8 cellular contexts compared by ENCODE assay signal in the genomic region with DNA sequence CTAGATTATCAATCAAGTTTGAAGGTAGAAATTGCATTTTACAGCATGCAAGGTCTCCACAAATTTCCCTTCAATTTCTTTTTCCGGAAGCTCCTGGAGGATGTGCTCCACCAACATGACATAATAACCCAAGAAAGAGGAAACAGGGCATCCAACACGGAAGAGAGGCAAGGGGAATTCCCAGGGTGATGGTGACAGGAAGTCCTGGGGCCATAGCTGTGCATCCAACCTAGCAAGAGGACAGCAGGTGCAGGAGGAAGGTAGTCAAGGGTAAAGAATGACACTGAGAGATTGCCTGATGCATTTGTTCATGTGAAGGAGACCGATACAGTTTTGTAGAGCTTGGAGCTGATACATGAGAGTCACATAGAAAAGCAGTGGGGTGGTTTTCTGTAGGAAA.
DNase-seq lines count a peak whose midpoint lies in the region; ATAC-seq, FAIRE-seq and TF ChIP-seq lines count a peak whose summit lies in the region.
"Had no signal": no experiment of that assay in that cellular context is flagged by ENCODE, and none has a peak within 500 bp of the region (broad histone marks: within the 10 kb centered on the region; RNA-seq: fewer than 3 reads in every experiment).

No MANE protein-coding gene starts in this region.

- FAIRE-seq in HepG2 (lab: Jason Lieb, UNC), result no peak

- H3K79me2 ChIP-seq in HepG2 (ENCODE audit: insufficient read depth, low read length), result no peaks in the 10 kb centered on the region

- H3K4me1 ChIP-seq in upper lobe of right lung (no peaks in the 10 kb centered on the region), HepG2 (ENCODE audit: insufficient read depth, low read length) (no peaks in the 10 kb centered on the region)

- H3K9me3 ChIP-seq in upper lobe of right lung, result no peaks in the 10 kb centered on the region
- H3K9me3 ChIP-seq in HepG2 (ENCODE audit: low read length), result no peaks in the 10 kb centered on the region

- no peak for TF ChIP-seq RAD21 in HepG2 (CRISPR knock-in tag; IDR thresholded peaks at IDR 0.05)

- no peak for TF ChIP-seq EP300 in HepG2 (IDR thresholded peaks at IDR 0.05; ENCODE audit: low read depth in 2 of 2, low read length in 2 of 2)
- no peak for TF ChIP-seq EP300 in HepG2 (CRISPR knock-in tag; IDR thresholded peaks at IDR 0.05; ENCODE audit: borderline replicate concordance)

- 1% methylated on average over 3 of the region's 3 CpGs for WGBS in HepG2 (ENCODE audit: low lambda C conversion rate)

- H3K27me3 ChIP-seq in upper lobe of right lung, result no peaks in the 10 kb centered on the region
- H3K27me3 ChIP-seq in HepG2 (ENCODE audit: control insufficient read depth in 1 of 2, insufficient read depth in 2 of 2, low read length in 2 of 2), result 0 out of 5 replicates have a peak, but pooled peaks cover 0 to 1% of the 10 kb centered on the region in 2 experiments

- H3K27ac ChIP-seq in upper lobe of right lung, result no peak overlapping the region
- H3K27ac ChIP-seq in HepG2 (ENCODE audit: extremely low read length, insufficient read depth, low read length), result no peak overlapping the region

- in situ Hi-C loops in HepG2 (cut with HindIII; ENCODE audit: extremely low pct_ligation_motif_present, low pct_unique_long_range_greater_than_20kb), result no loop called here

- no peak overlapping the region for H2AFZ ChIP-seq in HepG2 (ENCODE audit: low read length)

- POLR2A ChIA-PET in HepG2 (lab: Yijun Ruan, JAX), result no interaction called here

- H3K4me3 ChIP-seq in upper lobe of right lung, result no peak overlapping the region
- no peak overlapping the region for H3K4me3 ChIP-seq in HepG2 (replicated peaks in 1 of 3; ENCODE audit: insufficient read depth in 1 of 3, low read depth in 2 of 3, low read length in 3 of 3)

- no peak overlapping the region for H3K4me2 ChIP-seq in HepG2 (ENCODE audit: low read depth, low read length)

- no peaks in the 10 kb centered on the region for H4K20me1 ChIP-seq in HepG2 (ENCODE audit: insufficient read depth, low read length)

- intact Hi-C loops in upper lobe of right lung (cut with DNase I) (no loop called here), HepG2 (cut with micrococcal nuclease; ENCODE audit: unreplicated experiment) (no loop called here)

- BruUV-seq in HepG2 (replicated peaks; lab: Mats Ljungman, UMichigan), result no TSS peak

- TF ChIP-seq POLR2A in HepG2 (IDR thresholded peaks at IDR 0.05; ENCODE audit: insufficient read depth in 1 of 2, low read depth in 2 of 2, low read length in 2 of 2), result no peak

- TF ChIP-seq CTCF in upper lobe of right lung (IDR thresholded peaks at IDR 0.05) (no peak), HepG2 (CRISPR knock-in tag; IDR thresholded peaks at IDR 0.05) (no peak)

- no peak for DNase-seq in upper lobe of right lung
- no peak for DNase-seq in NCI-H1092 (lab: John Stamatoyannopoulos, UW)
- DNase-seq in NCI-H2227 (lab: John Stamatoyannopoulos, UW; ENCODE audit: unreplicated experiment), result no peak
- no peak for DNase-seq in HepG2 (ENCODE audit: low spot score)
- DNase-seq: activated effector memory CD4-positive, alpha-beta T cell treated with Interleukin-2 at 50 U/mL for 16 hours had no signal

- CTCF ChIA-PET in HepG2 (lab: Yijun Ruan, JAX; ENCODE audit: low intra/inter-chr PET ratio, low total read pairs), result no interaction called here

- no peak overlapping the region for H3K9ac ChIP-seq in HepG2 (ENCODE audit: insufficient read depth, low read depth, low read length)

- H3K36me3 ChIP-seq in upper lobe of right lung (no peaks in the 10 kb centered on the region), HepG2 (replicated peaks in 1 of 2; ENCODE audit: control insufficient read depth in 1 of 2, insufficient read depth in 2 of 2, low read length in 2 of 2) (no peaks in the 10 kb centered on the region)

- ATAC-seq in GM18909 (IDR thresholded peaks at IDR 0.05; ENCODE audit: poor library complexity, unreplicated experiment), result peak; percentile 82
- peak; percentile 71 for ATAC-seq in HG02623 (IDR thresholded peaks at IDR 0.05; ENCODE audit: unreplicated experiment)
- ATAC-seq in HG03571 (IDR thresholded peaks at IDR 0.05; ENCODE audit: unreplicated experiment), result peak; percentile 85
- peak; percentile 66 for ATAC-seq in upper lobe of right lung
- no peak for ATAC-seq in HepG2

TF ChIP-seq in HepG2, 621 proteins besides CTCF, POLR2A, EP300 and RAD21:
- TF ChIP-seq, protein P1, sequence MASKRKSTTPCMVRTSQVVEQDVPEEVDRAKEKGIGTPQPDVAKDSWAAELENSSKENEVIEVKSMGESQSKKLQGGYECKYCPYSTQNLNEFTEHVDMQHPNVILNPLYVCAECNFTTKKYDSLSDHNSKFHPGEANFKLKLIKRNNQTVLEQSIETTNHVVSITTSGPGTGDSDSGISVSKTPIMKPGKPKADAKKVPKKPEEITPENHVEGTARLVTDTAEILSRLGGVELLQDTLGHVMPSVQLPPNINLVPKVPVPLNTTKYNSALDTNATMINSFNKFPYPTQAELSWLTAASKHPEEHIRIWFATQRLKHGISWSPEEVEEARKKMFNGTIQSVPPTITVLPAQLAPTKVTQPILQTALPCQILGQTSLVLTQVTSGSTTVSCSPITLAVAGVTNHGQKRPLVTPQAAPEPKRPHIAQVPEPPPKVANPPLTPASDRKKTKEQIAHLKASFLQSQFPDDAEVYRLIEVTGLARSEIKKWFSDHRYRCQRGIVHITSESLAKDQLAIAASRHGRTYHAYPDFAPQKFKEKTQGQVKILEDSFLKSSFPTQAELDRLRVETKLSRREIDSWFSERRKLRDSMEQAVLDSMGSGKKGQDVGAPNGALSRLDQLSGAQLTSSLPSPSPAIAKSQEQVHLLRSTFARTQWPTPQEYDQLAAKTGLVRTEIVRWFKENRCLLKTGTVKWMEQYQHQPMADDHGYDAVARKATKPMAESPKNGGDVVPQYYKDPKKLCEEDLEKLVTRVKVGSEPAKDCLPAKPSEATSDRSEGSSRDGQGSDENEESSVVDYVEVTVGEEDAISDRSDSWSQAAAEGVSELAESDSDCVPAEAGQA (IDR thresholded peaks at IDR 0.05; ENCODE audit: low read depth), result no peak
- TF ChIP-seq, protein P1 (CRISPR knock-in tag; IDR thresholded peaks at IDR 0.05; ENCODE audit: borderline replicate concordance), result no peak
- TF ChIP-seq HNRNPL (IDR thresholded peaks at IDR 0.05; ENCODE audit: low read depth, low read length) (no peak), ARNTL (CRISPR knock-in tag; IDR thresholded peaks at IDR 0.05) (no peak), NFIB (CRISPR knock-in tag; IDR thresholded peaks at IDR 0.05; ENCODE audit: borderline replicate concordance) (no peak), MED8 (CRISPR knock-in tag; IDR thresholded peaks at IDR 0.05; ENCODE audit: insufficient replicate concordance) (no peak)
- TF ChIP-seq, protein P2, sequence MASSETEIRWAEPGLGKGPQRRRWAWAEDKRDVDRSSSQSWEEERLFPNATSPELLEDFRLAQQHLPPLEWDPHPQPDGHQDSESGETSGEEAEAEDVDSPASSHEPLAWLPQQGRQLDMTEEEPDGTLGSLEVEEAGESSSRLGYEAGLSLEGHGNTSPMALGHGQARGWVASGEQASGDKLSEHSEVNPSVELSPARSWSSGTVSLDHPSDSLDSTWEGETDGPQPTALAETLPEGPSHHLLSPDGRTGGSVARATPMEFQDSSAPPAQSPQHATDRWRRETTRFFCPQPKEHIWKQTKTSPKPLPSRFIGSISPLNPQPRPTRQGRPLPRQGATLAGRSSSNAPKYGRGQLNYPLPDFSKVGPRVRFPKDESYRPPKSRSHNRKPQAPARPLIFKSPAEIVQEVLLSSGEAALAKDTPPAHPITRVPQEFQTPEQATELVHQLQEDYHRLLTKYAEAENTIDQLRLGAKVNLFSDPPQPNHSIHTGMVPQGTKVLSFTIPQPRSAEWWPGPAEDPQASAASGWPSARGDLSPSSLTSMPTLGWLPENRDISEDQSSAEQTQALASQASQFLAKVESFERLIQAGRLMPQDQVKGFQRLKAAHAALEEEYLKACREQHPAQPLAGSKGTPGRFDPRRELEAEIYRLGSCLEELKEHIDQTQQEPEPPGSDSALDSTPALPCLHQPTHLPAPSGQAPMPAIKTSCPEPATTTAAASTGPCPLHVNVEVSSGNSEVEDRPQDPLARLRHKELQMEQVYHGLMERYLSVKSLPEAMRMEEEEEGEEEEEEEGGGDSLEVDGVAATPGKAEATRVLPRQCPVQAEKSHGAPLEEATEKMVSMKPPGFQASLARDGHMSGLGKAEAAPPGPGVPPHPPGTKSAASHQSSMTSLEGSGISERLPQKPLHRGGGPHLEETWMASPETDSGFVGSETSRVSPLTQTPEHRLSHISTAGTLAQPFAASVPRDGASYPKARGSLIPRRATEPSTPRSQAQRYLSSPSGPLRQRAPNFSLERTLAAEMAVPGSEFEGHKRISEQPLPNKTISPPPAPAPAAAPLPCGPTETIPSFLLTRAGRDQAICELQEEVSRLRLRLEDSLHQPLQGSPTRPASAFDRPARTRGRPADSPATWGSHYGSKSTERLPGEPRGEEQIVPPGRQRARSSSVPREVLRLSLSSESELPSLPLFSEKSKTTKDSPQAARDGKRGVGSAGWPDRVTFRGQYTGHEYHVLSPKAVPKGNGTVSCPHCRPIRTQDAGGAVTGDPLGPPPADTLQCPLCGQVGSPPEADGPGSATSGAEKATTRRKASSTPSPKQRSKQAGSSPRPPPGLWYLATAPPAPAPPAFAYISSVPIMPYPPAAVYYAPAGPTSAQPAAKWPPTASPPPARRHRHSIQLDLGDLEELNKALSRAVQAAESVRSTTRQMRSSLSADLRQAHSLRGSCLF (CRISPR knock-in tag; IDR thresholded peaks at IDR 0.05; ENCODE audit: borderline replicate concordance), result no peak
